Comparison of ENCODE assay signal across 1 cellular context in genomic region chr5:353599-354580, GRCh38.
TF ChIP-seq lines count a peak whose summit lies in the region.

No MANE protein-coding gene starts in this region.

TF ChIP-seq in GM23338, 12 proteins besides CTCF, POLR2A, EP300 and RAD21 (continued from another document):
- TF ChIP-seq ETS1 (IDR thresholded peaks at IDR 0.05): no peak
- no peak for TF ChIP-seq ZNF114 (CRISPR knock-in tag; IDR thresholded peaks at IDR 0.05)
- TF ChIP-seq ZNF331 (CRISPR knock-in tag; IDR thresholded peaks at IDR 0.05; ENCODE audit: low read depth): no peak
- TF ChIP-seq EZH2 (IDR thresholded peaks at IDR 0.05; ENCODE audit: low read depth, unreplicated experiment): no peak
- TF ChIP-seq CREB1 (CRISPR knock-in tag; IDR thresholded peaks at IDR 0.05; ENCODE audit: low read depth): no peak
- TF ChIP-seq EZH2phosphoT487 (IDR thresholded peaks at IDR 0.05; ENCODE audit: unreplicated experiment): no peak
- no peak for TF ChIP-seq REST (IDR thresholded peaks at IDR 0.05; ENCODE audit: unreplicated experiment)
- no peak for TF ChIP-seq POLR2AphosphoS5 (IDR thresholded peaks at IDR 0.05; ENCODE audit: low read depth)
